ENCODE assay signal across 14 cellular contexts in genomic region chr1:90347366-90347765, GRCh38.
"Had no signal": no experiment of that assay in that cellular context is flagged by ENCODE, and none has a peak within 500 bp of the region (broad histone marks: within the 10 kb centered on the region; RNA-seq: fewer than 3 reads in every experiment).

No MANE protein-coding gene starts in this region.

- H3K4me1 ChIP-seq: ascending aorta, gastrocnemius medialis, psoas muscle, sigmoid colon had no signal

- H3K36me3 ChIP-seq: ascending aorta, gastrocnemius medialis, sigmoid colon had no signal

- H3K27ac Mint-ChIP-seq: activated T-cell treated with anti-CD3 and anti-CD28 coated beads, Interleukin-2, amount 50 U/mL, for 72 hours; nephron had no signal

- H3K4me3 Mint-ChIP-seq: activated T-cell treated with anti-CD3 and anti-CD28 coated beads, Interleukin-2, amount 50 U/mL, for 72 hours; nephron had no signal

- ATAC-seq: activated T-cell treated with anti-CD3 and anti-CD28 coated beads, Interleukin-2, amount 50 U/mL, for 72 hours; gastrocnemius medialis; psoas muscle had no signal

- DNase-seq: activated CD4-positive, alpha-beta T cell treated with anti-CD3 and anti-CD28 coated beads for 1 hour; activated CD4-positive, alpha-beta T cell treated with anti-CD3 and anti-CD28 coated beads, Interleukin-2, amount 50 U/mL, for 48 hours; activated CD8-positive, alpha-beta memory T cell treated with anti-CD3 and anti-CD28 coated beads, Interleukin-2, amount 50 U/mL, for 4 hours; activated T-cell treated with anti-CD3 and anti-CD28 coated beads, Interleukin-2, amount 50 U/mL, for 72 hours; gastrocnemius medialis; occipital lobe; psoas muscle; sigmoid colon; stimulated activated CD4-positive, alpha-beta T cell treated with anti-CD3 and anti-CD28 coated beads, Interleukin-12 subunit alpha, Interleukin-12 subunit beta, amount 100 ng/mL, for 4 hours; stimulated activated naive CD4-positive, alpha-beta T cell; substantia nigra; T-helper 9 cell had no signal

- H3K27ac ChIP-seq: ascending aorta, gastrocnemius medialis, psoas muscle, sigmoid colon had no signal

- H3K27me3 ChIP-seq: ascending aorta, gastrocnemius medialis, sigmoid colon had no signal

- H3K4me3 ChIP-seq: ascending aorta, gastrocnemius medialis, psoas muscle, sigmoid colon had no signal

- H3K9me3 ChIP-seq: gastrocnemius medialis had no signal
